Comparison of ENCODE assay signal across 10 cellular contexts in genomic region chr18:49238433-49239042, GRCh38.
DNase-seq lines count a peak whose midpoint lies in the region; ATAC-seq and TF ChIP-seq lines count a peak whose summit lies in the region.
"Had no signal": no experiment of that assay in that cellular context is flagged by ENCODE, and none has a peak within 500 bp of the region (broad histone marks: within the 10 kb centered on the region; RNA-seq: fewer than 3 reads in every experiment).

No MANE protein-coding gene starts in this region.

- no peak for ATAC-seq in HG03097 (IDR thresholded peaks at IDR 0.05; ENCODE audit: low FRiP score, unreplicated experiment)
- ATAC-seq in GM21528 (IDR thresholded peaks at IDR 0.05; ENCODE audit: low FRiP score, unreplicated experiment): no peak

- H3K27ac ChIP-seq in DOHH2 (ENCODE audit: low read depth, low read length) (no peak overlapping the region), liver (ENCODE audit: low read depth in 1 of 2, low read length in 2 of 2) (no peak overlapping the region)
- H3K27ac ChIP-seq: SK-N-MC had no signal

- H3F3A ChIP-seq in DOHH2 (ENCODE audit: control insufficient read depth, insufficient read depth): no peaks in the 10 kb centered on the region

- peak; percentile 21 for DNase-seq in Jurkat, Clone E6-1 (ENCODE audit: low read depth, low spot score)
- DNase-seq in amniotic epithelial cell (ENCODE audit: low read depth) (peak; percentile 41), T-helper 9 cell (no peak)
- DNase-seq in effector CD8-positive, alpha-beta T cell (lab: John Stamatoyannopoulos, UW): no peak

- no peak overlapping the region for H3K4me2 ChIP-seq in DOHH2 (ENCODE audit: low read length)

- H3K36me3 ChIP-seq in DOHH2 (ENCODE audit: control insufficient read depth, low read length) (no peaks in the 10 kb centered on the region), liver (ENCODE audit: control insufficient read depth in 4 of 4, insufficient read depth in 3 of 4, low read depth in 1 of 4, low read length in 3 of 4) (peaks cover 0 to 3% (median 0%) of the 10 kb centered on the region in 4 donors)

- no peaks in the 10 kb centered on the region for H3K9me3 ChIP-seq in DOHH2 (ENCODE audit: control insufficient read depth, insufficient read depth, low read length)
- no peaks in the 10 kb centered on the region for H3K9me3 ChIP-seq in liver (ENCODE audit: control insufficient read depth in 4 of 4, low read length in 3 of 4)

- H3K27me3 ChIP-seq in DOHH2 (ENCODE audit: control insufficient read depth, low read length) (no peaks in the 10 kb centered on the region), liver (ENCODE audit: control insufficient read depth in 4 of 4, insufficient read depth in 4 of 4, low read length in 3 of 4) (no peaks in the 10 kb centered on the region)

- 71% methylated on average over 2 of the region's 2 CpGs for WGBS in liver

- H3K9me2 ChIP-seq in DOHH2 (replicated peaks; ENCODE audit: control insufficient read depth, low read length): no peaks in the 10 kb centered on the region

- no peaks in the 10 kb centered on the region for H3K79me2 ChIP-seq in DOHH2 (ENCODE audit: control insufficient read depth, low read length)

- H3K4me1 ChIP-seq in DOHH2 (ENCODE audit: control insufficient read depth, low read length) (no peaks in the 10 kb centered on the region), liver (ENCODE audit: control insufficient read depth in 4 of 4, insufficient read depth in 4 of 4, low read length in 3 of 4) (no peaks in the 10 kb centered on the region)

- H3K4me3 ChIP-seq in DOHH2 (ENCODE audit: low read length) (no peak overlapping the region), liver (ENCODE audit: low read depth in 1 of 3, low read length in 3 of 3) (no peak overlapping the region)
- no peak overlapping the region for H3K4me3 ChIP-seq in Jurkat, Clone E6-1 (ENCODE audit: low read length)
- H3K4me3 ChIP-seq: lung, SK-N-MC had no signal

- H4K20me1 ChIP-seq in DOHH2 (ENCODE audit: control insufficient read depth, insufficient read depth, low read depth, low read length): no peaks in the 10 kb centered on the region

- peak; percentile 57 to 70 for TF ChIP-seq RAD21 in liver (IDR thresholded peaks at IDR 0.05)

- no peak overlapping the region for H3K9ac ChIP-seq in liver (ENCODE audit: low read depth in 1 of 2, low read length in 2 of 2)

- TF ChIP-seq CTCF in DOHH2 (IDR thresholded peaks at IDR 0.05; ENCODE audit: low read depth, low read length, poor library complexity, severe bottlenecking): peak; percentile 51
- TF ChIP-seq CTCF in liver (IDR thresholded peaks at IDR 0.05; ENCODE audit: low read depth, low read length, missing input control): peak; percentile 30

TF ChIP-seq in liver, 16 proteins besides CTCF, POLR2A, EP300 and RAD21:
- no peak for TF ChIP-seq GABPA (IDR thresholded peaks at IDR 0.05 in 1 of 2, conservative IDR thresholded peaks at IDR 0.05 in 1 of 2)
- TF ChIP-seq FOXA1 (IDR thresholded peaks at IDR 0.05): no peak
- TF ChIP-seq NR2F2 (IDR thresholded peaks at IDR 0.05): no peak
- no peak for TF ChIP-seq HNF4G (IDR thresholded peaks at IDR 0.05)
- no peak for TF ChIP-seq JUND (IDR thresholded peaks at IDR 0.05)
- no peak for TF ChIP-seq FOXA2 (IDR thresholded peaks at IDR 0.05)
- no peak for TF ChIP-seq YY1 (IDR thresholded peaks at IDR 0.05)
- TF ChIP-seq ZBTB33 (IDR thresholded peaks at IDR 0.05): no peak
- TF ChIP-seq EGR1 (IDR thresholded peaks at IDR 0.05; ENCODE audit: low read depth in 2 of 2): no peak
- TF ChIP-seq, protein P1, sequence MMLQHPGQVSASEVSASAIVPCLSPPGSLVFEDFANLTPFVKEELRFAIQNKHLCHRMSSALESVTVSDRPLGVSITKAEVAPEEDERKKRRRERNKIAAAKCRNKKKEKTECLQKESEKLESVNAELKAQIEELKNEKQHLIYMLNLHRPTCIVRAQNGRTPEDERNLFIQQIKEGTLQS (IDR thresholded peaks at IDR 0.05): no peak
- TF ChIP-seq HNF4A (conservative IDR thresholded peaks at IDR 0.05): no peak
- TF ChIP-seq, protein P2, sequence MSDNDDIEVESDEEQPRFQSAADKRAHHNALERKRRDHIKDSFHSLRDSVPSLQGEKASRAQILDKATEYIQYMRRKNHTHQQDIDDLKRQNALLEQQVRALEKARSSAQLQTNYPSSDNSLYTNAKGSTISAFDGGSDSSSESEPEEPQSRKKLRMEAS (IDR thresholded peaks at IDR 0.05): no peak
- TF ChIP-seq SP1 (IDR thresholded peaks at IDR 0.05): no peak
- no peak for TF ChIP-seq RXRA (IDR thresholded peaks at IDR 0.05)
- TF ChIP-seq, protein P3, sequence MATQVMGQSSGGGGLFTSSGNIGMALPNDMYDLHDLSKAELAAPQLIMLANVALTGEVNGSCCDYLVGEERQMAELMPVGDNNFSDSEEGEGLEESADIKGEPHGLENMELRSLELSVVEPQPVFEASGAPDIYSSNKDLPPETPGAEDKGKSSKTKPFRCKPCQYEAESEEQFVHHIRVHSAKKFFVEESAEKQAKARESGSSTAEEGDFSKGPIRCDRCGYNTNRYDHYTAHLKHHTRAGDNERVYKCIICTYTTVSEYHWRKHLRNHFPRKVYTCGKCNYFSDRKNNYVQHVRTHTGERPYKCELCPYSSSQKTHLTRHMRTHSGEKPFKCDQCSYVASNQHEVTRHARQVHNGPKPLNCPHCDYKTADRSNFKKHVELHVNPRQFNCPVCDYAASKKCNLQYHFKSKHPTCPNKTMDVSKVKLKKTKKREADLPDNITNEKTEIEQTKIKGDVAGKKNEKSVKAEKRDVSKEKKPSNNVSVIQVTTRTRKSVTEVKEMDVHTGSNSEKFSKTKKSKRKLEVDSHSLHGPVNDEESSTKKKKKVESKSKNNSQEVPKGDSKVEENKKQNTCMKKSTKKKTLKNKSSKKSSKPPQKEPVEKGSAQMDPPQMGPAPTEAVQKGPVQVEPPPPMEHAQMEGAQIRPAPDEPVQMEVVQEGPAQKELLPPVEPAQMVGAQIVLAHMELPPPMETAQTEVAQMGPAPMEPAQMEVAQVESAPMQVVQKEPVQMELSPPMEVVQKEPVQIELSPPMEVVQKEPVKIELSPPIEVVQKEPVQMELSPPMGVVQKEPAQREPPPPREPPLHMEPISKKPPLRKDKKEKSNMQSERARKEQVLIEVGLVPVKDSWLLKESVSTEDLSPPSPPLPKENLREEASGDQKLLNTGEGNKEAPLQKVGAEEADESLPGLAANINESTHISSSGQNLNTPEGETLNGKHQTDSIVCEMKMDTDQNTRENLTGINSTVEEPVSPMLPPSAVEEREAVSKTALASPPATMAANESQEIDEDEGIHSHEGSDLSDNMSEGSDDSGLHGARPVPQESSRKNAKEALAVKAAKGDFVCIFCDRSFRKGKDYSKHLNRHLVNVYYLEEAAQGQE (IDR thresholded peaks at IDR 0.05): no peak
- no peak for TF ChIP-seq TAF1 (conservative IDR thresholded peaks at IDR 0.05)
TF ChIP-seq in liver: peak in this region for 0.

Comparison
In these comparisons a context has a peak if more than half of its experiments do, and no peak if none do; other contexts are left out.
1. DNase-seq: peak in Jurkat, Clone E6-1 (single experiment) and amniotic epithelial cell (single experiment); none in effector CD8-positive, alpha-beta T cell (single experiment) and T-helper 9 cell (single experiment).